ENCODE assay signal across 1 cellular context in the genomic region with DNA sequence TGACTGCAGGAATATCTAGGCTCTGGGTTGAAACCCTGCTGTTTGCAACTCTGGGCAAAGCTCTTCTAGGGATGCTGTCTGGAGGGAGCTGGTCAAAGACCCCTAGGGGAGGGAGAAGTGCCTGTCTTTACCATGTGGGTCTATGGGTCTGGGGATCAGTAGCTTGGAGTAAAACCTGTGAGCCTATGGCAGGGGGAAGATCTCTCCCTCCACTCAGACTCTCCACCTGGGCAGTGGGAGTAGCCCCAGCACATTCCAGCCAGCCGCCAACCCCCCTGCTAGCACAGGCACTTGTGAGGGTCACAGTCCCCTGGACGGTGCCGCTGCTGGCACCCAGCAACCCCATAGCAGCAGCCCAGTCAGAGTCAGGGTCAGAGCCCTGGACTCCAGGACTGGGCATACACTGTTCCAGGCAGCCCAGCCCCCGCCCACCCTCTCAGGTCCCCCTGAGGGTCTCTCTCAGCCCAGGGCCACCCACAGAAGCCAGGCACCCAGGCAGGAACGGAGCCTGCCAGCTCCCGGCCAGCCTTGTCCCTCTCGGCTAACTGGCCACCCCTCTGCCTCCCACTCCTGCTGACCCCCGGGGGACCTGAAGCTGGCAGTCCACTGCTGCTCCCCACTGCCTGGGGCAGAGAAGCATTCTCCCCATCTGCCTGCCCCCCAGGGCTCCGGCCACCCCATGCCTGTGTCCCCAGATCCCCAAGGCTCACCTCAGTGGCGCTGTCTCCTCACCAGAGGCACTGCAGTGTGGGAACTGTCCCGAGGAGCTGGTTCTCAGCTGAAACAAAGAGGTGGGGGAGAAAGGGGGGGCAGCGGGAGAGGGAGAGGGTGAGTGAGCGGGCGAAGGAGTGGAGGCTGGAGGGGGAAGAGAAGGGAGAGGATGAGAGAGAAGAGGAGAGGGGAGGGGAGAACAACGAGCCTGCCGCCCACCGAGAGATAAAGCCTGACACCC.
TF ChIP-seq lines count a peak whose summit lies in the region.

No MANE protein-coding gene starts in this region.

TF ChIP-seq in HEK293, 187 proteins besides CTCF, POLR2A, EP300 and RAD21 (continued from another document):
- TF ChIP-seq, protein P1, sequence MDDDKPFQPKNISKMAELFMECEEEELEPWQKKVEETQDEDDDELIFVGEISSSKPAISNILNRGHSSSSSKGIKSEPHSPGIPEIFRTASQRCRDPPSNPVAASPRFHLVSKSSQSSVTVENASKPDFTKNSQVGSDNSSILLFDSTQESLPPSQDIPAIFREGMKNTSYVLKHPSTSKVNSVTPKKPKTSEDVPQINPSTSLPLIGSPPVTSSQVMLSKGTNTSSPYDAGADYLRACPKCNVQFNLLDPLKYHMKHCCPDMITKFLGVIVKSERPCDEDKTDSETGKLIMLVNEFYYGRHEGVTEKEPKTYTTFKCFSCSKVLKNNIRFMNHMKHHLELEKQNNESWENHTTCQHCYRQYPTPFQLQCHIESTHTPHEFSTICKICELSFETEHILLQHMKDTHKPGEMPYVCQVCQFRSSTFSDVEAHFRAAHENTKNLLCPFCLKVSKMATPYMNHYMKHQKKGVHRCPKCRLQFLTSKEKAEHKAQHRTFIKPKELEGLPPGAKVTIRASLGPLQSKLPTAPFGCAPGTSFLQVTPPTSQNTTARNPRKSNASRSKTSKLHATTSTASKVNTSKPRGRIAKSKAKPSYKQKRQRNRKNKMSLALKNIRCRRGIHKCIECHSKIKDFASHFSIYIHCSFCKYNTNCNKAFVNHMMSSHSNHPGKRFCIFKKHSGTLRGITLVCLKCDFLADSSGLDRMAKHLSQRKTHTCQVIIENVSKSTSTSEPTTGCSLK (tag by site-specific recombination; IDR thresholded peaks at IDR 0.05) = no peak
- no peak for TF ChIP-seq ZNF121 (tag by site-specific recombination; IDR thresholded peaks at IDR 0.05)
